ENCODE assay signal across 8 cellular contexts in genomic region chr6:36196880-36197548, GRCh38. TPM values are rescaled to one million over a fixed set of nuclear protein-coding genes. Genes with fewer than 3 reads are reported as not detected.
DNase-seq lines count a peak whose midpoint lies in the region; ATAC-seq and TF ChIP-seq lines count a peak whose summit lies in the region.

No MANE protein-coding gene starts in this region.

- peak overlapping the region; percentile 84 for H3K9ac ChIP-seq in KMS-11

- H3K79me2 ChIP-seq in KMS-11 (ENCODE audit: insufficient read depth, low read depth) = peaks cover 23% of the 10 kb centered on the region

- H3K9me3 ChIP-seq in Panc1 (ENCODE audit: control insufficient read depth, insufficient read depth, low read depth, low read length) (no peaks in the 10 kb centered on the region), esophagus squamous epithelium (no peaks in the 10 kb centered on the region)

- peak in 2 of 4 donors; percentile 18 to 75 for TF ChIP-seq POLR2A in esophagus squamous epithelium (IDR thresholded peaks at IDR 0.05)

- H3K27ac ChIP-seq in KMS-11 (peak overlapping the region; percentile 61), Panc1 (ENCODE audit: low read length) (peak overlapping the region; percentile 82), esophagus squamous epithelium (peak overlapping the region; percentile 97 to 99 (median 98))

- H3K4me3 Mint-ChIP-seq in activated T-cell treated with anti-CD3 and anti-CD28 coated beads, Interleukin-2, amount 50 U/mL, for 72 hours = peak overlapping the region; percentile 91 to 93

- H3K4me1 Mint-ChIP-seq in activated T-cell treated with anti-CD3 and anti-CD28 coated beads, Interleukin-2, amount 50 U/mL, for 72 hours (ENCODE audit: low read depth) = peaks cover 42% of the 10 kb centered on the region

- H2AFZ ChIP-seq in KMS-11 (ENCODE audit: low read depth) = peak overlapping the region; percentile 75; the same call in 1 of the 2 replicates

- no peaks in the 10 kb centered on the region for H4K20me1 ChIP-seq in KMS-11 (ENCODE audit: insufficient read depth)

- peak overlapping the region; percentile 29; the same call in 1 of the 2 replicates for H3K4me2 ChIP-seq in KMS-11

- intact Hi-C loops in Panc1 (cut with micrococcal nuclease; ENCODE audit: unreplicated experiment) (loop anchor here (5.0 kb wide), 1 partner anchor 75 kb away; no protein-coding TSS in a partner anchor), esophagus squamous epithelium (cut with DNase I) (loop anchor here (5.0 to 10.0 kb wide), 2 partner anchors 70 to 172 kb away; partner anchors contain the start of genes MAPK14 and SLC26A8)

- peaks cover 13% of the 10 kb centered on the region for H3K4me1 ChIP-seq in KMS-11 (ENCODE audit: low read depth, poor library complexity, severe bottlenecking)
- H3K4me1 ChIP-seq in Panc1 (ENCODE audit: control insufficient read depth, insufficient read depth, low read length) = 0 out of 2 replicates have a peak, but pooled peaks cover 7% of the 10 kb centered on the region
- peaks cover 9 to 41% (median 18%) of the 10 kb centered on the region in 3 donors for H3K4me1 ChIP-seq in esophagus squamous epithelium

- no peaks in the 10 kb centered on the region for H3K27me3 Mint-ChIP-seq in activated T-cell treated with anti-CD3 and anti-CD28 coated beads, Interleukin-2, amount 50 U/mL, for 72 hours (ENCODE audit: low read depth)

- H3K27me3 ChIP-seq in KMS-11 (ENCODE audit: insufficient read depth, low read depth) = no peaks in the 10 kb centered on the region
- H3K27me3 ChIP-seq in Panc1 (ENCODE audit: control insufficient read depth, insufficient read depth, low read length) = no peaks in the 10 kb centered on the region
- H3K27me3 ChIP-seq in esophagus squamous epithelium = no peaks in the 10 kb centered on the region

- peak; percentile 91 for ATAC-seq in GM21786 (IDR thresholded peaks at IDR 0.05; ENCODE audit: unreplicated experiment)
- ATAC-seq in Panc1 = peak; percentile 96
- peak; percentile 92 to 95 for ATAC-seq in activated T-cell treated with anti-CD3 and anti-CD28 coated beads, Interleukin-2, amount 50 U/mL, for 72 hours (replicated peaks in 1 of 2)

- no TSS peak for BruUV-seq in Panc1 (replicated peaks; lab: Mats Ljungman, UMichigan)

- CTCF ChIA-PET in Panc1 (lab: Charles Lee) = no interaction called here

- WGBS in esophagus squamous epithelium, 2 donors = 0% methylated on average over 5 to 8 of the region's 58 CpGs

- no peak overlapping the region for H3K4me3 ChIP-seq in KMS-11 (IDR thresholded peaks at IDR 0.05; ENCODE audit: insufficient read depth, low read depth, low read length)
- peak overlapping the region; percentile 70 to 74 for H3K4me3 ChIP-seq in Panc1 (ENCODE audit: low read depth in 2 of 2, low read length in 2 of 2)
- H3K4me3 ChIP-seq in esophagus squamous epithelium = peak overlapping the region; percentile 80 to 97 (median 90)

- in situ Hi-C loops in Panc1 (cut with HindIII; ENCODE audit: low pct_unique_long_range_greater_than_20kb, low sequenced_read_pairs) = no loop called here

- H3K36me3 Mint-ChIP-seq in activated T-cell treated with anti-CD3 and anti-CD28 coated beads, Interleukin-2, amount 50 U/mL, for 72 hours (ENCODE audit: insufficient read depth in 2 of 2) = peaks cover 5 to 9% of the 10 kb centered on the region in 2 donors

- H3K27ac Mint-ChIP-seq in activated T-cell treated with anti-CD3 and anti-CD28 coated beads, Interleukin-2, amount 50 U/mL, for 72 hours = peak overlapping the region; percentile 78

- POLR2A ChIA-PET in Panc1 (lab: Charles Lee) = no interaction called here

- no peak for TF ChIP-seq CTCF in KMS-11 (conservative IDR thresholded peaks at IDR 0.05; ENCODE audit: low read depth, low read length)
- no peak for TF ChIP-seq CTCF in Panc1 (IDR thresholded peaks at IDR 0.05)
- TF ChIP-seq CTCF in esophagus squamous epithelium (IDR thresholded peaks at IDR 0.05) = no peak

- H3K36me3 ChIP-seq in KMS-11 (ENCODE audit: insufficient read depth) (no peaks in the 10 kb centered on the region), Panc1 (ENCODE audit: control insufficient read depth, insufficient read depth, low read length) (peaks cover 7% of the 10 kb centered on the region), esophagus squamous epithelium (peaks cover 0 to 24% (median 20%) of the 10 kb centered on the region in 3 donors)

- DNase-seq in DMS79 treated with DMSO at 0.1 percent for 48 hours (lab: John Stamatoyannopoulos, UW) (peak; percentile 95), Panc1 (ENCODE audit: low read depth, low spot score) (peak; percentile 51), esophagus squamous epithelium (lab: John Stamatoyannopoulos, UW) (peak; percentile 86), myocyte (ENCODE audit: low read depth) (peak; percentile 96)
- peak; percentile 100 for DNase-seq in activated T-cell treated with anti-CD3 and anti-CD28 coated beads, Interleukin-2, amount 50 U/mL, for 72 hours
- peak; percentile 98 to 100 for DNase-seq in stimulated activated CD8-positive, alpha-beta memory T cell treated with anti-CD3 and anti-CD28 coated beads, Interleukin-7, amount 100 ng/mL, for 4 hours (ENCODE audit: low read depth in 2 of 2)

- H3K9me3 Mint-ChIP-seq in activated T-cell treated with anti-CD3 and anti-CD28 coated beads, Interleukin-2, amount 50 U/mL, for 72 hours = no peaks in the 10 kb centered on the region

RNA-seq across cellular contexts. Expression of gene BRPF3, which starts 0.5 kb away (rescaled TPM):
- total RNA-seq in Panc1 (2021; ENCODE audit: unreplicated experiment) (49.6 TPM), esophagus squamous epithelium (10 to 100 TPM in 2 of 4 donors, 1 to 10 TPM in 2; 6.3 to 16.8 (median 9.9) TPM), myocyte (18.5 and 23.2 TPM in 2 replicates)
- polyA plus RNA-seq in Panc1 (2012; ENCODE audit: insufficient read length) = 32.1 TPM
- 10 to 100 TPM; 24.4 to 26.8 TPM for total RNA-seq in activated T-cell treated with anti-CD3 and anti-CD28 coated beads, Interleukin-2, amount 50 U/mL, for 72 hours
- 13.8 TPM for polyA plus RNA-seq in myocyte (2012)
